ENCODE assay signal across 8 cellular contexts in genomic region chr14:90060312-90060964, GRCh38. TPM values are rescaled to one million over a fixed set of nuclear protein-coding genes. Genes with fewer than 3 reads are reported as not detected.
DNase-seq lines count a peak whose midpoint lies in the region; ATAC-seq and TF ChIP-seq lines count a peak whose summit lies in the region.

No MANE protein-coding gene starts in this region.

- H3K4me1 Mint-ChIP-seq in chondrocyte (ENCODE audit: low read depth): peaks cover 13% of the 10 kb centered on the region

- DNase-seq in DMS79 (lab: John Stamatoyannopoulos, UW): peak; percentile 45
- DNase-seq in KG1 (lab: John Stamatoyannopoulos, UW): peak; percentile 38
- peak; percentile 55 for DNase-seq in T1000 (lab: John Stamatoyannopoulos, UW)
- DNase-seq in chondrocyte (ENCODE audit: low spot score): no peak
- peak; percentile 88 for DNase-seq in left kidney (ENCODE audit: low read depth, low spot score)
- DNase-seq in stimulated activated CD4-positive, alpha-beta T cell treated with anti-CD3 and anti-CD28 coated beads, Interleukin-1b, Interleukin-23, amount 100 ng/mL, for 4 hours (ENCODE audit: low read depth in 2 of 2): peak; percentile 29 to 48
- DNase-seq in NK-92 (lab: John Stamatoyannopoulos, UW; ENCODE audit: unreplicated experiment): no peak

- H3K27ac Mint-ChIP-seq in chondrocyte (ENCODE audit: unreplicated experiment): no peak overlapping the region

- peak; percentile 83 for TF ChIP-seq CTCF in chondrocyte (IDR thresholded peaks at IDR 0.05)

- peak overlapping the region; percentile 68 for H3K4me3 Mint-ChIP-seq in chondrocyte (ENCODE audit: unreplicated experiment)

- ATAC-seq in GM21619 (IDR thresholded peaks at IDR 0.05; ENCODE audit: unreplicated experiment): peak; percentile 57

- peaks cover 68% of the 10 kb centered on the region for H3K27me3 Mint-ChIP-seq in chondrocyte (ENCODE audit: low read depth)

- H3K36me3 Mint-ChIP-seq in chondrocyte (ENCODE audit: low read depth): peaks cover 4% of the 10 kb centered on the region

- H3K9me3 Mint-ChIP-seq in chondrocyte (ENCODE audit: low read depth): peaks cover 12% of the 10 kb centered on the region

RNA-seq across cellular contexts. Expression of gene KCNK13, which starts 1.4 kb away (rescaled TPM):
- not detected in 3 replicates for total RNA-seq in chondrocyte

Comparison
In these comparisons a context has a peak if more than half of its experiments do, and no peak if none do; other contexts are left out.
1. DNase-seq: peak in DMS79 (single experiment), KG1 (single experiment), T1000 (single experiment), left kidney (single experiment) and stimulated activated CD4-positive, alpha-beta T cell treated with anti-CD3 and anti-CD28 coated beads, Interleukin-1b, Interleukin-23, amount 100 ng/mL, for 4 hours (2 of 2); none in chondrocyte (single experiment) and NK-92 (single experiment).